ENCODE assay signal across 1 cellular context in genomic region chr17:8249621-8250020, GRCh38.
A peak's percentile ranks its signal among the peaks of the same experiment; 100 is the strongest.
TF ChIP-seq lines count a peak whose summit lies in the region.

No MANE protein-coding gene starts in this region.

TF ChIP-seq in K562, 482 proteins besides CTCF, POLR2A, EP300 and RAD21:
- TF ChIP-seq SUPT5H (IDR thresholded peaks at IDR 0.05) (no peak), WHSC1 (IDR thresholded peaks at IDR 0.05; ENCODE audit: low read length) (no peak), SMAD4 (CRISPR knock-in tag; conservative IDR thresholded peaks at IDR 0.05) (no peak), ZBTB40 (IDR thresholded peaks at IDR 0.05) (peak; percentile 10; the same call in 1 of the 2 replicates), ZBTB40 (CRISPR knock-in tag; IDR thresholded peaks at IDR 0.05) (no peak), ETS2 (tag; IDR thresholded peaks at IDR 0.05; ENCODE audit: borderline replicate concordance, poor library complexity, severe bottlenecking) (no peak)
- TF ChIP-seq, protein P1, sequence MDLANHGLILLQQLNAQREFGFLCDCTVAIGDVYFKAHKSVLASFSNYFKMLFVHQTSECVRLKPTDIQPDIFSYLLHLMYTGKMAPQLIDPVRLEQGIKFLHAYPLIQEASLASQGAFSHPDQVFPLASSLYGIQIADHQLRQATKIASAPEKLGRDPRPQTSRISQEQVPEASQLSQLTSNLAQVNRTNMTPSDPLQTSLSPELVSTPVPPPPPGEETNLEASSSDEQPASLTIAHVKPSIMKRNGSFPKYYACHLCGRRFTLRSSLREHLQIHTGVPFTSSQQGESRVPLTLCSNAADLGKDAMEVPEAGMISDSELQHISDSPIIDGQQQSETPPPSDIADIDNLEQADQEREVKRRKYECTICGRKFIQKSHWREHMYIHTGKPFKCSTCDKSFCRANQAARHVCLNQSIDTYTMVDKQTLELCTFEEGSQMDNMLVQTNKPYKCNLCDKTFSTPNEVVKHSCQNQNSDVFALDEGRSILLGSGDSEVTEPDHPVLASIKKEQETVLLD (IDR thresholded peaks at IDR 0.05) = no peak
- TF ChIP-seq, protein P2, sequence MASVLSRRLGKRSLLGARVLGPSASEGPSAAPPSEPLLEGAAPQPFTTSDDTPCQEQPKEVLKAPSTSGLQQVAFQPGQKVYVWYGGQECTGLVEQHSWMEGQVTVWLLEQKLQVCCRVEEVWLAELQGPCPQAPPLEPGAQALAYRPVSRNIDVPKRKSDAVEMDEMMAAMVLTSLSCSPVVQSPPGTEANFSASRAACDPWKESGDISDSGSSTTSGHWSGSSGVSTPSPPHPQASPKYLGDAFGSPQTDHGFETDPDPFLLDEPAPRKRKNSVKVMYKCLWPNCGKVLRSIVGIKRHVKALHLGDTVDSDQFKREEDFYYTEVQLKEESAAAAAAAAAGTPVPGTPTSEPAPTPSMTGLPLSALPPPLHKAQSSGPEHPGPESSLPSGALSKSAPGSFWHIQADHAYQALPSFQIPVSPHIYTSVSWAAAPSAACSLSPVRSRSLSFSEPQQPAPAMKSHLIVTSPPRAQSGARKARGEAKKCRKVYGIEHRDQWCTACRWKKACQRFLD (CRISPR knock-in tag; IDR thresholded peaks at IDR 0.05) = 0 out of 2 replicates have a peak, but pooled peaks have one; percentile 40
